Comparison of ENCODE assay signal across 10 cellular contexts in genomic region chr6:44270526-44271405, GRCh38. TPM values are rescaled to one million over a fixed set of nuclear protein-coding genes. Genes with fewer than 3 reads are reported as not detected.
DNase-seq lines count a peak whose midpoint lies in the region; ATAC-seq and TF ChIP-seq lines count a peak whose summit lies in the region.
"Had no signal": no experiment of that assay in that cellular context is flagged by ENCODE, and none has a peak within 500 bp of the region (broad histone marks: within the 10 kb centered on the region; RNA-seq: fewer than 3 reads in every experiment).

No MANE protein-coding gene starts in this region.

- H3K36me3 Mint-ChIP-seq in effector memory CD8-positive, alpha-beta T cell (ENCODE audit: insufficient read depth), result peaks cover 11% of the 10 kb centered on the region

- no peak overlapping the region for H3K4me2 ChIP-seq in PC-9

- H3K9me3 ChIP-seq in PC-9 (ENCODE audit: insufficient read depth, low read depth), result no peaks in the 10 kb centered on the region

- intact Hi-C loops in PC-9 (cut with micrococcal nuclease; ENCODE audit: unreplicated experiment), result no loop called here

- H3K36me3 ChIP-seq in PC-9 (ENCODE audit: low read depth), result no peaks in the 10 kb centered on the region

- H3K4me3 ChIP-seq in retinal pigment epithelial cell (ENCODE audit: low read length) (peak overlapping the region; percentile 21), PC-9 (no peak overlapping the region)

- H3K27ac ChIP-seq in PC-9, result no peak overlapping the region

- peak overlapping the region; percentile 65 to 75 for H3K4me3 Mint-ChIP-seq in effector memory CD8-positive, alpha-beta T cell

- no peak overlapping the region for H2AFZ ChIP-seq in PC-9

- CTCF ChIA-PET in PC-9 (lab: Charles Lee), result no interaction called here

- peak; percentile 22 to 39 for DNase-seq in NCI-H524 (lab: John Stamatoyannopoulos, UW)
- no peak for DNase-seq in NCI-H524 treated with DMSO at 0.1 percent for 48 hours (lab: John Stamatoyannopoulos, UW)
- DNase-seq in NCI-H510A (lab: John Stamatoyannopoulos, UW), result peak; percentile 37
- DNase-seq in effector memory CD8-positive, alpha-beta T cell, result no peak
- DNase-seq in retinal pigment epithelial cell (ENCODE audit: low read depth), result no peak
- DNase-seq in GM19238 (ENCODE audit: insufficient read length, low spot score), result no peak
- DNase-seq in activated gamma-delta T cell treated with Interleukin-2 at 50 U/mL for 16 hours, result no peak
- no peak for DNase-seq in PC-9
- DNase-seq: NCI-H526 treated with DMSO at 0.1 percent for 48 hours had no signal

- H4K20me1 ChIP-seq in PC-9 (ENCODE audit: insufficient read depth), result no peaks in the 10 kb centered on the region

- POLR2A ChIA-PET in PC-9 (lab: Charles Lee; ENCODE audit: unreplicated experiment), result no interaction called here

- H3K27me3 ChIP-seq in PC-9 (ENCODE audit: insufficient read depth, low read depth), result no peaks in the 10 kb centered on the region; the same call in 1 of the 2 replicates

- no peaks in the 10 kb centered on the region for H3K9me2 ChIP-seq in PC-9 (ENCODE audit: insufficient read depth)

- peaks cover 16% of the 10 kb centered on the region; the same call in 1 of the 2 replicates for H3F3A ChIP-seq in PC-9 (ENCODE audit: insufficient read depth, low read depth)

- peaks cover 54 to 64% of the 10 kb centered on the region in 2 donors for H3K27me3 Mint-ChIP-seq in effector memory CD8-positive, alpha-beta T cell

- H3K4me1 ChIP-seq in PC-9 (replicated peaks; ENCODE audit: insufficient read depth), result no peaks in the 10 kb centered on the region

- BruUV-seq in PC-9 (replicated peaks; lab: Mats Ljungman, UMichigan), result no TSS peak

- no peak overlapping the region for H3K27ac Mint-ChIP-seq in effector memory CD8-positive, alpha-beta T cell

- no peaks in the 10 kb centered on the region for H3K9me3 Mint-ChIP-seq in effector memory CD8-positive, alpha-beta T cell

- peaks cover 13 to 15% of the 10 kb centered on the region in 2 donors for H3K4me1 Mint-ChIP-seq in effector memory CD8-positive, alpha-beta T cell (ENCODE audit: low read depth in 2 of 2)

- no peak for TF ChIP-seq CTCF in retinal pigment epithelial cell (conservative IDR thresholded peaks at IDR 0.05; ENCODE audit: low read depth, low read length)
- TF ChIP-seq CTCF in PC-9 (conservative IDR thresholded peaks at IDR 0.05), result no peak

- no peaks in the 10 kb centered on the region for H3K79me2 ChIP-seq in PC-9 (ENCODE audit: low read depth)

- peak; percentile 28 for ATAC-seq in effector memory CD8-positive, alpha-beta T cell (replicated peaks)

RNA-seq across cellular contexts. Expression of gene TMEM151B, which starts 0.5 kb away (rescaled TPM):
- total RNA-seq in PC-9 (2021), result not detected in 2 replicates
- total RNA-seq: dermis microvascular lymphatic vessel endothelial cell had no signal

RNA-seq across cellular contexts. Expression of gene NFKBIE, which starts 5.4 kb away (rescaled TPM):
- total RNA-seq in PC-9 (2021), result 7.6 and 10.2 TPM in 2 replicates

RNA-seq across cellular contexts. Expression of gene SLC35B2, which starts 13.4 kb away (rescaled TPM):
- 57.6 and 59.7 TPM in 2 replicates for total RNA-seq in PC-9 (2021)

RNA-seq across cellular contexts. Expression of gene HSP90AB1, which starts 23.9 kb away (rescaled TPM):
- total RNA-seq in PC-9 (2021), result 895 and 1,136 TPM in 2 replicates

RNA-seq across cellular contexts. Expression of gene AARS2, which starts 42.4 kb away (rescaled TPM):
- total RNA-seq in PC-9 (2021), result 11.6 and 12.5 TPM in 2 replicates

Comparison
In these comparisons a context has a peak if more than half of its experiments do, and no peak if none do; other contexts are left out.
1. DNase-seq: peak in NCI-H524 (2 of 2) and NCI-H510A (single experiment); none in NCI-H524 treated with DMSO at 0.1 percent for 48 hours (single experiment), effector memory CD8-positive, alpha-beta T cell (0 of 3), retinal pigment epithelial cell (single experiment), GM19238 (single experiment), activated gamma-delta T cell treated with Interleukin-2 at 50 U/mL for 16 hours (single experiment) and PC-9 (0 of 2).